Comparison of ENCODE assay signal across 24 cellular contexts in the genomic region with DNA sequence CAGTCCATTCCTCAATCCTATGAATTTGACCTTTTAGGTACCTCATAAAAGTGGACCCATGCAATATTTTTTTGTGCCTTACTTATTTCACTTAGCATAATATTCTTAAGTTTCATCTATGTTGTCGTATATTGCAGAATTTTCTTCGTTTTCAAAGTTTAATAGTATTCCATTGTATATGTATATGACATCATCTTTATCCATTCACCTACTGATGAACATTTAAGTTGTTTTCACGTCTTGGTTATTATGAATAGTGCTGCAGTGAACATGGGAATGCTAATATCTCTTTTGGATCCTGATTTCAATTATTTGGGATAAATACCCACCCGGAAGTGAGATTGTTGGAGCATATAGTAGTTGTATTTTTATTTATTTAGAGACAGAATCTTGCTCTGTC.
DNase-seq lines count a peak whose midpoint lies in the region; ATAC-seq, FAIRE-seq and TF ChIP-seq lines count a peak whose summit lies in the region.
"Had no signal": no experiment of that assay in that cellular context is flagged by ENCODE, and none has a peak within 500 bp of the region (broad histone marks: within the 10 kb centered on the region; RNA-seq: fewer than 3 reads in every experiment).

No MANE protein-coding gene starts in this region.

- TF ChIP-seq EP300 in HepG2 (IDR thresholded peaks at IDR 0.05; ENCODE audit: low read depth in 2 of 2, low read length in 2 of 2): no peak
- TF ChIP-seq EP300 in HepG2 (CRISPR knock-in tag; IDR thresholded peaks at IDR 0.05; ENCODE audit: borderline replicate concordance): no peak
- TF ChIP-seq EP300 in GM12878 (IDR thresholded peaks at IDR 0.05; ENCODE audit: borderline replicate concordance in 1 of 2, control insufficient read depth in 1 of 2, low read depth in 2 of 2, low read length in 2 of 2): no peak

- H3K36me3 ChIP-seq in HepG2 (replicated peaks in 1 of 2; ENCODE audit: control insufficient read depth in 1 of 2, insufficient read depth in 2 of 2, low read length in 2 of 2) (peaks cover 4 to 33% of the 10 kb centered on the region in 2 experiments; a peak in 3 of 5 replicates), right lobe of liver (peaks cover 0 to 5% (median 0%) of the 10 kb centered on the region in 4 donors), GM12878 (ENCODE audit: control insufficient read depth in 2 of 2, insufficient read depth in 2 of 2, low read length in 1 of 2) (peaks cover 3 to 5% of the 10 kb centered on the region in 2 experiments; a peak in 3 of 4 replicates)

- no peak overlapping the region for H3K9ac ChIP-seq in HepG2 (ENCODE audit: insufficient read depth, low read depth, low read length)
- H3K9ac ChIP-seq in GM12878 (ENCODE audit: control insufficient read depth, insufficient read depth, low read length): no peak overlapping the region
- H3K9ac ChIP-seq: BLaER1 had no signal

- H4K20me1 ChIP-seq in HepG2 (ENCODE audit: insufficient read depth, low read length) (no peaks in the 10 kb centered on the region), GM12878 (ENCODE audit: control insufficient read depth, insufficient read depth) (no peaks in the 10 kb centered on the region)
- H4K20me1 ChIP-seq: BLaER1 had no signal

- WGBS in HepG2 (ENCODE audit: low lambda C conversion rate): 86% methylated on average over 4 of the region's 4 CpGs
- WGBS in right lobe of liver (ENCODE audit: insufficient coverage, low coverage, low lambda C conversion rate, missing lambda C conversion rate): 79% methylated on average over 4 of the region's 4 CpGs
- WGBS in GM12878 (ENCODE audit: insufficient coverage, insufficient replicate concordance, low lambda C conversion rate, missing lambda C conversion rate): 97% methylated on average over 4 of the region's 4 CpGs

- CTCF ChIA-PET in HepG2 (lab: Yijun Ruan, JAX; ENCODE audit: low intra/inter-chr PET ratio, low total read pairs): no interaction called here
- CTCF ChIA-PET in GM12878 (lab: Yijun Ruan, JAX): no interaction called here

- H3K79me2 ChIP-seq in HepG2 (ENCODE audit: insufficient read depth, low read length): no peaks in the 10 kb centered on the region
- H3K79me2 ChIP-seq in GM12878 (ENCODE audit: control insufficient read depth, insufficient read depth, low read length): no peaks in the 10 kb centered on the region

- ATAC-seq in HepG2 (no peak), right lobe of liver (no peak), GM12878 (no peak), GM18907 (IDR thresholded peaks at IDR 0.05; ENCODE audit: unreplicated experiment) (no peak)

- TF ChIP-seq CTCF in HepG2 (CRISPR knock-in tag; IDR thresholded peaks at IDR 0.05) (no peak), right lobe of liver (IDR thresholded peaks at IDR 0.05) (no peak), GM12878 (IDR thresholded peaks at IDR 0.05 in 2 of 3, conservative IDR thresholded peaks at IDR 0.05 in 1 of 3; ENCODE audit: control insufficient read depth in 2 of 3, extremely low read depth in 1 of 3, insufficient read depth in 1 of 3, low read depth in 3 of 3, low read length in 3 of 3) (no peak)

- H3K4me2 ChIP-seq in HepG2 (ENCODE audit: low read depth, low read length) (no peak overlapping the region), GM12878 (ENCODE audit: control insufficient read depth, insufficient read depth) (no peak overlapping the region)
- H3K4me2 ChIP-seq: BLaER1 had no signal

- no peaks in the 10 kb centered on the region for H3K27me3 ChIP-seq in HepG2 (ENCODE audit: control insufficient read depth in 1 of 2, insufficient read depth in 2 of 2, low read length in 2 of 2)
- no peaks in the 10 kb centered on the region for H3K27me3 ChIP-seq in right lobe of liver
- H3K27me3 ChIP-seq in GM12878 (replicated peaks in 1 of 2; ENCODE audit: control insufficient read depth in 2 of 2, insufficient read depth in 2 of 2, low read length in 1 of 2): no peaks in the 10 kb centered on the region
- H3K27me3 ChIP-seq: BE2C, BLaER1 had no signal

- BruUV-seq in HepG2 (replicated peaks; lab: Mats Ljungman, UMichigan) (no TSS peak), GM12878 (replicated peaks; lab: Mats Ljungman, UMichigan) (no TSS peak)

- FAIRE-seq in HepG2 (lab: Jason Lieb, UNC) (no peak), GM12878 (lab: Jason Lieb, UNC) (peak; percentile 23), GM12891 (lab: Jason Lieb, UNC) (no peak)
- FAIRE-seq: GM12892, GM18507, GM19239 had no signal

- TF ChIP-seq POLR2A in HepG2 (IDR thresholded peaks at IDR 0.05; ENCODE audit: insufficient read depth in 1 of 2, low read depth in 2 of 2, low read length in 2 of 2) (no peak), right lobe of liver (IDR thresholded peaks at IDR 0.05) (no peak), GM12878 (IDR thresholded peaks at IDR 0.05; ENCODE audit: low read depth, low read length) (no peak), GM12891 (IDR thresholded peaks at IDR 0.05; ENCODE audit: low read depth, low read length) (no peak)

- H2AFZ ChIP-seq in HepG2 (ENCODE audit: low read length) (no peak overlapping the region), GM12878 (ENCODE audit: control insufficient read depth, low read depth, low read length) (no peak overlapping the region)

- TF ChIP-seq RAD21 in HepG2 (CRISPR knock-in tag; IDR thresholded peaks at IDR 0.05) (no peak), GM12878 (IDR thresholded peaks at IDR 0.05; ENCODE audit: insufficient read depth, low read depth, low read length) (no peak)

- intact Hi-C loops in HepG2 (cut with micrococcal nuclease; ENCODE audit: unreplicated experiment) (no loop called here), right lobe of liver (cut with DNase I) (no loop called here), GM12878 (cut with micrococcal nuclease; ENCODE audit: unreplicated experiment) (no loop called here)

- H3K9me3 ChIP-seq in HepG2 (ENCODE audit: low read length) (peaks cover 7% of the 10 kb centered on the region; the same call in 1 of the 2 replicates), right lobe of liver (peaks cover 0 to 14% (median 0%) of the 10 kb centered on the region in 4 donors), GM12878 (replicated peaks; ENCODE audit: control insufficient read depth, insufficient read depth, low read length) (peaks cover 12% of the 10 kb centered on the region)
- H3K9me3 ChIP-seq: BE2C had no signal

- in situ Hi-C loops in HepG2 (cut with HindIII; ENCODE audit: extremely low pct_ligation_motif_present, low pct_unique_long_range_greater_than_20kb): no loop called here
- in situ Hi-C loops in GM12878 (cut with MboI): no loop called here

- H3K4me1 ChIP-seq in HepG2 (ENCODE audit: insufficient read depth, low read length) (no peaks in the 10 kb centered on the region), right lobe of liver (no peaks in the 10 kb centered on the region), GM12878 (ENCODE audit: control insufficient read depth, insufficient read depth, low read length) (no peaks in the 10 kb centered on the region)
- H3K4me1 ChIP-seq: BE2C, BLaER1 had no signal

- DNase-seq in HepG2 (ENCODE audit: low spot score): no peak
- DNase-seq in right lobe of liver: no peak
- no peak for DNase-seq in GM12878 (ENCODE audit: low read depth, low spot score)
- DNase-seq in GM12891 (ENCODE audit: insufficient read length, low spot score): no peak
- DNase-seq: ACHN; BE2C; C1 segment of cervical spinal cord; CD4-positive, alpha-beta memory T cell; CD4-positive, CD25-positive, alpha-beta regulatory T cell; CD8-positive, alpha-beta memory T cell; COR-L47; DMS 273 treated with DMSO at 0.1 percent for 48 hours; DMS153; DMS53; DMS79; DND-41; EL; GDM1 had no signal

- RAD21 ChIA-PET in GM12878 (lab: Charles Lee; ENCODE audit: unreplicated experiment): no interaction called here

- H3K27ac ChIP-seq in HepG2 (ENCODE audit: extremely low read length, insufficient read depth, low read length) (no peak overlapping the region), right lobe of liver (no peak overlapping the region), GM12878 (ENCODE audit: control insufficient read depth, insufficient read depth) (no peak overlapping the region)
- H3K27ac ChIP-seq: 22Rv1, BLaER1 had no signal

- POLR2A ChIA-PET in HepG2 (lab: Yijun Ruan, JAX): no interaction called here
- POLR2A ChIA-PET in GM12878 (lab: Charles Lee): no interaction called here

- H3K4me3 ChIP-seq in HepG2 (replicated peaks in 1 of 3; ENCODE audit: insufficient read depth in 1 of 3, low read depth in 2 of 3, low read length in 3 of 3) (no peak overlapping the region), right lobe of liver (no peak overlapping the region), GM12878 (no peak overlapping the region)
- H3K4me3 ChIP-seq: BLaER1 had no signal

- SMC1A ChIA-PET in GM12878 (lab: Charles Lee; ENCODE audit: uncharacterized antibody, unreplicated experiment): no interaction called here

TF ChIP-seq in HepG2, 621 proteins besides CTCF, POLR2A, EP300 and RAD21:
- TF ChIP-seq EZH2 (conservative IDR thresholded peaks at IDR 0.05; ENCODE audit: low read depth, low read length) (no peak), PPARG (CRISPR knock-in tag; conservative IDR thresholded peaks at IDR 0.05) (no peak), SP2 (CRISPR knock-in tag; IDR thresholded peaks at IDR 0.05) (no peak), ZEB1 (IDR thresholded peaks at IDR 0.05; ENCODE audit: insufficient replicate concordance, low read depth) (no peak), ATF7 (IDR thresholded peaks at IDR 0.05) (peak; percentile 80), ATF7 (CRISPR knock-in tag; IDR thresholded peaks at IDR 0.05) (no peak), NR3C1 (CRISPR knock-in tag; IDR thresholded peaks at IDR 0.05) (no peak)

TF ChIP-seq in GM12878, 131 proteins besides CTCF, POLR2A, EP300 and RAD21 (continues in another document):
- TF ChIP-seq YBX1 (IDR thresholded peaks at IDR 0.05): no peak
- TF ChIP-seq, protein P1, sequence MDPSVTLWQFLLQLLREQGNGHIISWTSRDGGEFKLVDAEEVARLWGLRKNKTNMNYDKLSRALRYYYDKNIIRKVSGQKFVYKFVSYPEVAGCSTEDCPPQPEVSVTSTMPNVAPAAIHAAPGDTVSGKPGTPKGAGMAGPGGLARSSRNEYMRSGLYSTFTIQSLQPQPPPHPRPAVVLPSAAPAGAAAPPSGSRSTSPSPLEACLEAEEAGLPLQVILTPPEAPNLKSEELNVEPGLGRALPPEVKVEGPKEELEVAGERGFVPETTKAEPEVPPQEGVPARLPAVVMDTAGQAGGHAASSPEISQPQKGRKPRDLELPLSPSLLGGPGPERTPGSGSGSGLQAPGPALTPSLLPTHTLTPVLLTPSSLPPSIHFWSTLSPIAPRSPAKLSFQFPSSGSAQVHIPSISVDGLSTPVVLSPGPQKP (IDR thresholded peaks at IDR 0.05; ENCODE audit: low read depth, low read length): no peak

TF ChIP-seq in GM12891, 5 proteins besides CTCF, POLR2A, EP300 and RAD21:
- no peak for TF ChIP-seq POU2F2 (IDR thresholded peaks at IDR 0.05; ENCODE audit: low read depth, low read length)
- no peak for TF ChIP-seq TAF1 (IDR thresholded peaks at IDR 0.05; ENCODE audit: low read depth, low read length)
- no peak for TF ChIP-seq PAX5 (IDR thresholded peaks at IDR 0.05; ENCODE audit: insufficient read depth, low read length, severe bottlenecking)
- no peak for TF ChIP-seq POLR2AphosphoS5 (IDR thresholded peaks at IDR 0.05; ENCODE audit: low read depth, low read length)
